Comparison of ENCODE assay signal across 1 cellular context in genomic region chr17:81528384-81528650, GRCh38.
TF ChIP-seq lines count a peak whose summit lies in the region.

No MANE protein-coding gene starts in this region.

TF ChIP-seq in K562, 482 proteins besides CTCF, POLR2A, EP300 and RAD21:
- TF ChIP-seq TFAP4 (CRISPR knock-in tag; IDR thresholded peaks at IDR 0.05; ENCODE audit: borderline replicate concordance): 0 out of 2 replicates have a peak, but pooled peaks have one; percentile 21
- no peak for TF ChIP-seq HLTF (IDR thresholded peaks at IDR 0.05)
- TF ChIP-seq PHF21A (IDR thresholded peaks at IDR 0.05; ENCODE audit: borderline replicate concordance, low read depth): no peak
- TF ChIP-seq ARID3A (IDR thresholded peaks at IDR 0.05; ENCODE audit: borderline replicate concordance, low read depth, low read length): no peak
- no peak for TF ChIP-seq NCOA4 (IDR thresholded peaks at IDR 0.05; ENCODE audit: partially characterized antibody)
- TF ChIP-seq ZC3H4 (CRISPR knock-in tag; IDR thresholded peaks at IDR 0.05; ENCODE audit: borderline replicate concordance): peak; percentile 3; the same call in 1 of the 2 replicates
- TF ChIP-seq NR4A1 (CRISPR knock-in tag; IDR thresholded peaks at IDR 0.05): no peak
- TF ChIP-seq NR4A1 (tag; IDR thresholded peaks at IDR 0.05): no peak
- TF ChIP-seq PBX2 (CRISPR knock-in tag; IDR thresholded peaks at IDR 0.05; ENCODE audit: low read depth): no peak
- no peak for TF ChIP-seq PBX2 (tag; conservative IDR thresholded peaks at IDR 0.05; ENCODE audit: low read depth)
- TF ChIP-seq, protein P1, sequence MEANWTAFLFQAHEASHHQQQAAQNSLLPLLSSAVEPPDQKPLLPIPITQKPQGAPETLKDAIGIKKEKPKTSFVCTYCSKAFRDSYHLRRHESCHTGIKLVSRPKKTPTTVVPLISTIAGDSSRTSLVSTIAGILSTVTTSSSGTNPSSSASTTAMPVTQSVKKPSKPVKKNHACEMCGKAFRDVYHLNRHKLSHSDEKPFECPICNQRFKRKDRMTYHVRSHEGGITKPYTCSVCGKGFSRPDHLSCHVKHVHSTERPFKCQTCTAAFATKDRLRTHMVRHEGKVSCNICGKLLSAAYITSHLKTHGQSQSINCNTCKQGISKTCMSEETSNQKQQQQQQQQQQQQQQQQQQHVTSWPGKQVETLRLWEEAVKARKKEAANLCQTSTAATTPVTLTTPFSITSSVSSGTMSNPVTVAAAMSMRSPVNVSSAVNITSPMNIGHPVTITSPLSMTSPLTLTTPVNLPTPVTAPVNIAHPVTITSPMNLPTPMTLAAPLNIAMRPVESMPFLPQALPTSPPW (CRISPR knock-in tag; IDR thresholded peaks at IDR 0.05): no peak
- TF ChIP-seq SMARCA4 (IDR thresholded peaks at IDR 0.05): no peak
- TF ChIP-seq ZKSCAN8 (CRISPR knock-in tag; IDR thresholded peaks at IDR 0.05): no peak
- no peak for TF ChIP-seq NR1H2 (CRISPR knock-in tag; IDR thresholded peaks at IDR 0.05)
